Comparison of ENCODE assay signal across 8 cellular contexts in the genomic region with DNA sequence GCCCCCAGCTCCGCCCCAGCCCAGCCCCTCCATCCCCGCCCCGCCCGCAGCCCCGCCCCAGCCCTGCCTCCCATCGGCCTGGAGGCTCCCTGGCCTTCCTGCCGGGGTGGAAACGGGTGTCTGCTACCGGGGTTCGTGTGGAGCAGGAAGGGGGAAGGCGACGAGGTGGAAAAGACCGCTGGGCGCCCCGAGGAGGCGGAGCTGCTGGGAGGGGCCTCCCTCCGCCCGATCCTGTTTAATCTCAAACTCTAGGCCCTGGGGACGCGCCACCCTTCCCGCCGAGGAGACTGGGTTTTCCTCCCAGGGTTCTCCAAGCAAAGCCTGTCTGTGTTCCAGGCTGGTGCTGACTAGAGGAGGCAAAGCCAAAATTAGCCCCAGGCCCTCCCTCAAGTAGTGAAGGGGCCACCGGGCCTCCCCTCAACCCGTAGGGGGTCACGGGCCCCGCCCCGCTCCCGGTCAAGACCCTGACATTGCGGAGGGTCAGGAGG. TPM values are rescaled to one million over a fixed set of nuclear protein-coding genes. Genes with fewer than 3 reads are reported as not detected.
DNase-seq lines count a peak whose midpoint lies in the region; ATAC-seq, FAIRE-seq and TF ChIP-seq lines count a peak whose summit lies in the region.

No MANE protein-coding gene starts in this region.

- no peak for FAIRE-seq in HepG2 (lab: Jason Lieb, UNC)

- TF ChIP-seq RAD21 in HepG2 (CRISPR knock-in tag; IDR thresholded peaks at IDR 0.05): no peak

- H3K79me2 ChIP-seq in HepG2 (ENCODE audit: insufficient read depth, low read length): no peaks in the 10 kb centered on the region

- in situ Hi-C loops in HepG2 (cut with HindIII; ENCODE audit: extremely low pct_ligation_motif_present, low pct_unique_long_range_greater_than_20kb): no loop called here

- TF ChIP-seq EP300 in HepG2 (IDR thresholded peaks at IDR 0.05; ENCODE audit: low read depth in 2 of 2, low read length in 2 of 2) (no peak), HepG2 (CRISPR knock-in tag; IDR thresholded peaks at IDR 0.05; ENCODE audit: borderline replicate concordance) (no peak)

- H3K36me3 ChIP-seq in HepG2 (replicated peaks in 1 of 2; ENCODE audit: control insufficient read depth in 1 of 2, insufficient read depth in 2 of 2, low read length in 2 of 2): no peaks in the 10 kb centered on the region; a peak in 1 of 5 replicates

- POLR2A ChIA-PET in HepG2 (lab: Yijun Ruan, JAX): interaction anchor here (0.7 kb wide), 1 partner anchor 29 kb away, joined by 4 read pairs; no protein-coding TSS in a partner anchor

- BruUV-seq in HepG2 (replicated peaks; lab: Mats Ljungman, UMichigan): no TSS peak

- DNase-seq in AG08395 (ENCODE audit: low spot score): peak; percentile 99
- peak; percentile 96 for DNase-seq in GM20000 (ENCODE audit: low spot score)
- DNase-seq in NB4 (ENCODE audit: low read depth): peak; percentile 58
- peak; percentile 28 to 52 for DNase-seq in activated CD4-positive, alpha-beta T cell treated with anti-CD3 and anti-CD28 coated beads, Interleukin-2, amount 50 U/mL, for 24 hours (ENCODE audit: low read depth in 1 of 2, low spot score in 1 of 2)
- peak; percentile 70 for DNase-seq in dermis blood vessel endothelial cell
- no peak for DNase-seq in HepG2 (ENCODE audit: low spot score)
- DNase-seq in stimulated activated CD4-positive, alpha-beta T cell treated with anti-CD3 and anti-CD28 coated beads, Interleukin-2, amount 100 ng/mL, for 4 hours (ENCODE audit: low read depth): peak; percentile 37
- DNase-seq in GDM1 (lab: John Stamatoyannopoulos, UW): no peak

- H3K9ac ChIP-seq in HepG2 (ENCODE audit: insufficient read depth, low read depth, low read length): peak overlapping the region; percentile 52; the same call in 1 of the 2 replicates

- TF ChIP-seq POLR2A in NB4 (IDR thresholded peaks at IDR 0.05; ENCODE audit: extremely low read depth, insufficient read length) (no peak), HepG2 (IDR thresholded peaks at IDR 0.05; ENCODE audit: insufficient read depth in 1 of 2, low read depth in 2 of 2, low read length in 2 of 2) (no peak)

- no peak for ATAC-seq in HepG2

- no peak for TF ChIP-seq CTCF in GM20000 (IDR thresholded peaks at IDR 0.05; ENCODE audit: extremely low read depth, missing control alignments)
- no peak for TF ChIP-seq CTCF in NB4 (IDR thresholded peaks at IDR 0.05; ENCODE audit: low read depth, low read length)
- TF ChIP-seq CTCF in HepG2 (CRISPR knock-in tag; IDR thresholded peaks at IDR 0.05): no peak

- H3K27me3 ChIP-seq in HepG2 (ENCODE audit: control insufficient read depth in 1 of 2, insufficient read depth in 2 of 2, low read length in 2 of 2): no peaks in the 10 kb centered on the region

- H2AFZ ChIP-seq in HepG2 (ENCODE audit: low read length): no peak overlapping the region

- CTCF ChIA-PET in HepG2 (lab: Yijun Ruan, JAX; ENCODE audit: low intra/inter-chr PET ratio, low total read pairs): no interaction called here

- H3K4me3 ChIP-seq in NB4 (ENCODE audit: low read depth, low read length) (no peak overlapping the region), HepG2 (replicated peaks in 1 of 3; ENCODE audit: insufficient read depth in 1 of 3, low read depth in 2 of 3, low read length in 3 of 3) (peak overlapping the region in 1 of 3 experiments; percentile 54; a peak in 1 of 6 replicates)

- intact Hi-C loops in HepG2 (cut with micrococcal nuclease; ENCODE audit: unreplicated experiment): no loop called here

- H3K9me3 ChIP-seq in HepG2 (ENCODE audit: low read length): no peaks in the 10 kb centered on the region

- H3K27ac ChIP-seq in HepG2 (ENCODE audit: extremely low read length, insufficient read depth, low read length): peak overlapping the region; percentile 22

- 96% methylated on average over 22 of the region's 29 CpGs for whole genome bisulfite sequencing in HepG2 (ENCODE audit: low lambda C conversion rate)

- H3K4me1 ChIP-seq in HepG2 (ENCODE audit: insufficient read depth, low read length): peaks cover 39% of the 10 kb centered on the region

- H4K20me1 ChIP-seq in HepG2 (ENCODE audit: insufficient read depth, low read length): no peaks in the 10 kb centered on the region; the same call in 1 of the 2 replicates

- no peak overlapping the region; the same call in 1 of the 2 replicates for H3K4me2 ChIP-seq in HepG2 (ENCODE audit: low read depth, low read length)

RNA-seq across cellular contexts. Expression of gene TTLL10, which starts 16.2 kb away (rescaled TPM):
- total RNA-seq in dermis blood vessel endothelial cell (not detected in 2 replicates), HepG2 (2016; rRNA removed; fragmentation: Illumina TruSeq; extraction: Trizol) (not detected in 2 replicates)
- not detected in 2 replicates for total RNA-seq in HepG2 (2016; cell fraction: cytosol; rRNA removed; fragmentation: Illumina TruSeq; extraction: Trizol; ENCODE audit: low read depth)
- total RNA-seq in HepG2 (2016; cell fraction: insoluble cytoplasmic fraction; rRNA removed; fragmentation: Illumina TruSeq; extraction: Trizol): not detected in 2 replicates
- not detected in 2 replicates for total RNA-seq in HepG2 (2016; cell fraction: membrane; rRNA removed; fragmentation: Illumina TruSeq; extraction: Trizol)
- not detected in 2 replicates for total RNA-seq in HepG2 (2016; cell fraction: nucleus; rRNA removed; fragmentation: Illumina TruSeq; extraction: Trizol)
- not detected in 2 replicates for polyA plus RNA-seq in HepG2 (2011; rRNA removed)
- 0.06 and 0.08 TPM in 2 replicates for polyA plus RNA-seq in HepG2 (2011; cell fraction: cytosol; rRNA removed)
- 0.24 and 0.48 TPM in 2 replicates for polyA plus RNA-seq in HepG2 (2011; cell fraction: nucleus; rRNA removed)
- polyA plus RNA-seq in HepG2 (2012): 0.07 TPM in 1 of 2 replicates, not detected in the other
- not detected in 2 replicates for polyA plus RNA-seq in HepG2 (2016; cell fraction: cytosol; fragmentation: Illumina TruSeq; extraction: Trizol; ENCODE audit: low read depth)
- not detected in 2 replicates for polyA plus RNA-seq in HepG2 (2016; cell fraction: insoluble cytoplasmic fraction; fragmentation: Illumina TruSeq; extraction: Trizol; ENCODE audit: low read depth)
- polyA plus RNA-seq in HepG2 (2016; cell fraction: membrane; fragmentation: Illumina TruSeq; extraction: Trizol; ENCODE audit: low read depth): not detected in 2 replicates
- polyA plus RNA-seq in HepG2 (2016; cell fraction: nucleus; fragmentation: Illumina TruSeq; extraction: Trizol; ENCODE audit: insufficient read depth, low read depth): not detected in 2 replicates
- 0.18 TPM in 1 of 2 replicates, not detected in the other for polyA minus RNA-seq in HepG2 (2011; rRNA and poly(A)+ RNA removed; ENCODE audit: low replicate concordance)
- polyA minus RNA-seq in HepG2 (2011; cell fraction: cytosol; rRNA and poly(A)+ RNA removed): not detected in 2 replicates
- polyA minus RNA-seq in HepG2 (2011; cell fraction: nucleus; rRNA and poly(A)+ RNA removed): not detected in 2 replicates

RNA-seq across cellular contexts. Expression of gene C1orf159, which starts 41.6 kb away (rescaled TPM):
- total RNA-seq in dermis blood vessel endothelial cell (11.4 and 11.7 TPM in 2 replicates), HepG2 (2016; rRNA removed; fragmentation: Illumina TruSeq; extraction: Trizol) (3.8 and 6.7 TPM in 2 replicates)
- total RNA-seq in HepG2 (2016; cell fraction: cytosol; rRNA removed; fragmentation: Illumina TruSeq; extraction: Trizol; ENCODE audit: low read depth): 6.3 and 6.8 TPM in 2 replicates
- total RNA-seq in HepG2 (2016; cell fraction: insoluble cytoplasmic fraction; rRNA removed; fragmentation: Illumina TruSeq; extraction: Trizol): 3.6 and 6.6 TPM in 2 replicates
- 7.4 and 7.9 TPM in 2 replicates for total RNA-seq in HepG2 (2016; cell fraction: membrane; rRNA removed; fragmentation: Illumina TruSeq; extraction: Trizol)
- 6.3 and 7.7 TPM in 2 replicates for total RNA-seq in HepG2 (2016; cell fraction: nucleus; rRNA removed; fragmentation: Illumina TruSeq; extraction: Trizol)
- polyA plus RNA-seq in HepG2 (2011; rRNA removed): 3.8 and 4.2 TPM in 2 replicates
- 1.7 and 4.2 TPM in 2 replicates for polyA plus RNA-seq in HepG2 (2011; cell fraction: cytosol; rRNA removed)
- polyA plus RNA-seq in HepG2 (2011; cell fraction: nucleus; rRNA removed): 22.9 and 35.9 TPM in 2 replicates
- polyA plus RNA-seq in HepG2 (2012): 2.8 and 3.2 TPM in 2 replicates
- 4.7 and 6.0 TPM in 2 replicates for polyA plus RNA-seq in HepG2 (2016; cell fraction: cytosol; fragmentation: Illumina TruSeq; extraction: Trizol; ENCODE audit: low read depth)
- polyA plus RNA-seq in HepG2 (2016; cell fraction: insoluble cytoplasmic fraction; fragmentation: Illumina TruSeq; extraction: Trizol; ENCODE audit: low read depth): 3.5 and 4.0 TPM in 2 replicates
- 7.0 and 8.1 TPM in 2 replicates for polyA plus RNA-seq in HepG2 (2016; cell fraction: membrane; fragmentation: Illumina TruSeq; extraction: Trizol; ENCODE audit: low read depth)
- polyA plus RNA-seq in HepG2 (2016; cell fraction: nucleus; fragmentation: Illumina TruSeq; extraction: Trizol; ENCODE audit: insufficient read depth, low read depth): 19.9 and 20.1 TPM in 2 replicates
- polyA minus RNA-seq in HepG2 (2011; rRNA and poly(A)+ RNA removed; ENCODE audit: low replicate concordance): 2.9 and 5.6 TPM in 2 replicates
- 2.1 and 2.2 TPM in 2 replicates for polyA minus RNA-seq in HepG2 (2011; cell fraction: cytosol; rRNA and poly(A)+ RNA removed)
- 3.7 and 4.5 TPM in 2 replicates for polyA minus RNA-seq in HepG2 (2011; cell fraction: nucleus; rRNA and poly(A)+ RNA removed)

RNA-seq across cellular contexts. Expression of gene TNFRSF18, which starts 48.9 kb away (rescaled TPM):
- total RNA-seq in dermis blood vessel endothelial cell (1.0 TPM in 1 of 2 replicates, not detected in the other), HepG2 (2016; rRNA removed; fragmentation: Illumina TruSeq; extraction: Trizol) (not detected in 2 replicates)
- not detected in 2 replicates for total RNA-seq in HepG2 (2016; cell fraction: cytosol; rRNA removed; fragmentation: Illumina TruSeq; extraction: Trizol; ENCODE audit: low read depth)
- total RNA-seq in HepG2 (2016; cell fraction: insoluble cytoplasmic fraction; rRNA removed; fragmentation: Illumina TruSeq; extraction: Trizol): not detected in 2 replicates
- total RNA-seq in HepG2 (2016; cell fraction: membrane; rRNA removed; fragmentation: Illumina TruSeq; extraction: Trizol): not detected in 2 replicates
- not detected in 2 replicates for total RNA-seq in HepG2 (2016; cell fraction: nucleus; rRNA removed; fragmentation: Illumina TruSeq; extraction: Trizol)
- polyA plus RNA-seq in HepG2 (2011; rRNA removed): not detected in 2 replicates
- not detected in 2 replicates for polyA plus RNA-seq in HepG2 (2011; cell fraction: cytosol; rRNA removed)
- 0.19 TPM in 1 of 2 replicates, not detected in the other for polyA plus RNA-seq in HepG2 (2011; cell fraction: nucleus; rRNA removed)
- not detected in 2 replicates for polyA plus RNA-seq in HepG2 (2012)
- not detected in 2 replicates for polyA plus RNA-seq in HepG2 (2016; cell fraction: cytosol; fragmentation: Illumina TruSeq; extraction: Trizol; ENCODE audit: low read depth)
- not detected in 2 replicates for polyA plus RNA-seq in HepG2 (2016; cell fraction: insoluble cytoplasmic fraction; fragmentation: Illumina TruSeq; extraction: Trizol; ENCODE audit: low read depth)
- not detected in 2 replicates for polyA plus RNA-seq in HepG2 (2016; cell fraction: membrane; fragmentation: Illumina TruSeq; extraction: Trizol; ENCODE audit: low read depth)
- polyA plus RNA-seq in HepG2 (2016; cell fraction: nucleus; fragmentation: Illumina TruSeq; extraction: Trizol; ENCODE audit: insufficient read depth, low read depth): not detected in 2 replicates
- not detected in 2 replicates for polyA minus RNA-seq in HepG2 (2011; rRNA and poly(A)+ RNA removed; ENCODE audit: low replicate concordance)
- polyA minus RNA-seq in HepG2 (2011; cell fraction: cytosol; rRNA and poly(A)+ RNA removed): not detected in 2 replicates
- not detected in 2 replicates for polyA minus RNA-seq in HepG2 (2011; cell fraction: nucleus; rRNA and poly(A)+ RNA removed)

RNA-seq across cellular contexts. Expression of gene TNFRSF4, which starts 56.5 kb away (rescaled TPM):
- total RNA-seq in dermis blood vessel endothelial cell (1.8 and 4.8 TPM in 2 replicates), HepG2 (2016; rRNA removed; fragmentation: Illumina TruSeq; extraction: Trizol) (not detected in 2 replicates)
- not detected in 2 replicates for total RNA-seq in HepG2 (2016; cell fraction: cytosol; rRNA removed; fragmentation: Illumina TruSeq; extraction: Trizol; ENCODE audit: low read depth)
- not detected in 2 replicates for total RNA-seq in HepG2 (2016; cell fraction: insoluble cytoplasmic fraction; rRNA removed; fragmentation: Illumina TruSeq; extraction: Trizol)
- total RNA-seq in HepG2 (2016; cell fraction: membrane; rRNA removed; fragmentation: Illumina TruSeq; extraction: Trizol): not detected in 2 replicates
- not detected in 2 replicates for total RNA-seq in HepG2 (2016; cell fraction: nucleus; rRNA removed; fragmentation: Illumina TruSeq; extraction: Trizol)
- polyA plus RNA-seq in HepG2 (2011; rRNA removed): 0.21 TPM in 1 of 2 replicates, not detected in the other
- polyA plus RNA-seq in HepG2 (2011; cell fraction: cytosol; rRNA removed): 0.03 TPM in 1 of 2 replicates, not detected in the other
- 0.18 and 0.28 TPM in 2 replicates for polyA plus RNA-seq in HepG2 (2011; cell fraction: nucleus; rRNA removed)
- not detected in 2 replicates for polyA plus RNA-seq in HepG2 (2012)
- polyA plus RNA-seq in HepG2 (2016; cell fraction: cytosol; fragmentation: Illumina TruSeq; extraction: Trizol; ENCODE audit: low read depth): not detected in 2 replicates
- not detected in 2 replicates for polyA plus RNA-seq in HepG2 (2016; cell fraction: insoluble cytoplasmic fraction; fragmentation: Illumina TruSeq; extraction: Trizol; ENCODE audit: low read depth)
- polyA plus RNA-seq in HepG2 (2016; cell fraction: membrane; fragmentation: Illumina TruSeq; extraction: Trizol; ENCODE audit: low read depth): not detected in 2 replicates
- not detected in 2 replicates for polyA plus RNA-seq in HepG2 (2016; cell fraction: nucleus; fragmentation: Illumina TruSeq; extraction: Trizol; ENCODE audit: insufficient read depth, low read depth)
- not detected in 2 replicates for polyA minus RNA-seq in HepG2 (2011; rRNA and poly(A)+ RNA removed; ENCODE audit: low replicate concordance)
- polyA minus RNA-seq in HepG2 (2011; cell fraction: cytosol; rRNA and poly(A)+ RNA removed): not detected in 2 replicates
- polyA minus RNA-seq in HepG2 (2011; cell fraction: nucleus; rRNA and poly(A)+ RNA removed): not detected in 2 replicates

Comparison
In these comparisons a context has a peak if more than half of its experiments do, and no peak if none do; other contexts are left out.
1. DNase-seq: peak in AG08395 (single experiment), GM20000 (single experiment), NB4 (single experiment), activated CD4-positive, alpha-beta T cell treated with anti-CD3 and anti-CD28 coated beads, Interleukin-2, amount 50 U/mL, for 24 hours (2 of 2), dermis blood vessel endothelial cell (single experiment) and stimulated activated CD4-positive, alpha-beta T cell treated with anti-CD3 and anti-CD28 coated beads, Interleukin-2, amount 100 ng/mL, for 4 hours (single experiment); none in HepG2 (single experiment) and GDM1 (single experiment).